In the genomic region with DNA sequence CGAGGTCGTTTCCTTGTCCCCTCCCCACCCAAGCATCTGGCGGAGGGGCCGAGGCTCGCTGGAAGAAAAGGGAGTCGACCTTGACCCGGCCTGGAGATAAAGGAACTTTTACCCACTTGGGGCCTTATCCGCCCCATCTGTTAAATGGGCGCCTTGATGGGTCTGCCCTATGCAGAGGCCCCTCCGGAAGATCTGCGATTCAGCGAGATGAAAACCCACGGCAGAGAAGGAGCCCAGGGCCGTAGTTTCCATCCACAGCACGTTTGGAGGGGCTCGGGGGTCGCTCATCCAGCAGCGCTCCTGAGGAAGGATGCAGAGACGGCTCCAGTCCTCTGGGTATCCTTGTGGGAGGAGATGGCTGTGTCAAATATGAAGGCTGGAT, we compare ENCODE assay signal across 14 cellular contexts. TPM values are rescaled to one million over a fixed set of nuclear protein-coding genes. Genes with fewer than 3 reads are reported as not detected.
A peak's percentile ranks its signal among the peaks of the same experiment; 100 is the strongest.
DNase-seq lines count a peak whose midpoint lies in the region; TF ChIP-seq lines count a peak whose summit lies in the region.
"Had no signal": no experiment of that assay in that cellular context is flagged by ENCODE, and none has a peak within 500 bp of the region (broad histone marks: within the 10 kb centered on the region; RNA-seq: fewer than 3 reads in every experiment).

No MANE protein-coding gene starts in this region.

- H3K4me1 ChIP-seq in OCI-LY3 (ENCODE audit: low read length) (peaks cover 17% of the 10 kb centered on the region), endodermal cell (ENCODE audit: control insufficient read depth, insufficient read depth, low read length) (no peaks in the 10 kb centered on the region), neural progenitor cell (peaks cover 10% of the 10 kb centered on the region)

- peaks cover 39% of the 10 kb centered on the region for H3K4me1 Mint-ChIP-seq in Calu3 (ENCODE audit: low read depth, unreplicated experiment)
- H3K4me1 Mint-ChIP-seq in endodermal cell, result peaks cover 8% of the 10 kb centered on the region
- peaks cover 66% of the 10 kb centered on the region for H3K4me1 Mint-ChIP-seq in neural progenitor cell

- no peaks in the 10 kb centered on the region for H3K36me3 ChIP-seq in OCI-LY3 (replicated peaks; ENCODE audit: low read depth, low read length)
- no peaks in the 10 kb centered on the region for H3K36me3 ChIP-seq in endodermal cell (ENCODE audit: control insufficient read depth, insufficient read depth, low read length)
- H3K36me3 ChIP-seq in neural progenitor cell, result no peaks in the 10 kb centered on the region

- H3K27ac Mint-ChIP-seq in Calu3 (ENCODE audit: unreplicated experiment) (no peak overlapping the region), endodermal cell (no peak overlapping the region), neural progenitor cell (no peak overlapping the region)
- H3K27ac Mint-ChIP-seq: dendritic cell treated with granulocyte-macrophage colony-stimulating factor and Interleukin-4, amounts not matched to agents 40 ng/mL and 50 ng/mL, for 4 days; T-helper 1 cell treated with Interleukin-12 subunit alpha and Interleukin-12 subunit beta and Interleukin-4 antibody, amounts not matched to agents 30 μg/mL and 1 μg/mL, for 36 hours had no signal

- H3K79me2 ChIP-seq in OCI-LY3 (ENCODE audit: low read length), result no peaks in the 10 kb centered on the region
- no peaks in the 10 kb centered on the region for H3K79me2 ChIP-seq in neural progenitor cell (ENCODE audit: low read depth)

- CTCF ChIA-PET in Calu3 (lab: Charles Lee), result no interaction called here

- DNase-seq in Calu3, result no peak
- no peak for DNase-seq in endodermal cell
- no peak for DNase-seq in neural progenitor cell (ENCODE audit: low spot score)
- DNase-seq in GF-D8 (lab: John Stamatoyannopoulos, UW), result no peak
- DNase-seq in GM10266 (ENCODE audit: extremely low spot score), result no peak
- no peak for DNase-seq in SHP77 (lab: John Stamatoyannopoulos, UW)
- DNase-seq in NCI-H2171 treated with DMSO at 0.1 percent for 48 hours (lab: John Stamatoyannopoulos, UW), result no peak
- DNase-seq: hippocampal formation, KBM-7, NCI-H774, occipital lobe had no signal

- intact Hi-C loops in Calu3 (cut with micrococcal nuclease; ENCODE audit: unreplicated experiment), result loop anchor here (5.0 kb wide), 1 partner anchor 81 kb away; no protein-coding TSS in a partner anchor

- no peaks in the 10 kb centered on the region for H3K9me3 ChIP-seq in OCI-LY3 (ENCODE audit: insufficient read depth, low read length)
- H3K9me3 ChIP-seq in endodermal cell (ENCODE audit: control insufficient read depth, low read length), result no peaks in the 10 kb centered on the region
- no peaks in the 10 kb centered on the region for H3K9me3 ChIP-seq in neural progenitor cell (ENCODE audit: low read depth)

- peaks cover 3% of the 10 kb centered on the region for H3F3A ChIP-seq in neural progenitor cell (ENCODE audit: low read depth)

- H3K27me3 ChIP-seq in OCI-LY3 (ENCODE audit: low read depth, low read length), result peaks cover 7% of the 10 kb centered on the region; the same call in 1 of the 2 replicates
- peaks cover 43% of the 10 kb centered on the region for H3K27me3 ChIP-seq in endodermal cell (ENCODE audit: control insufficient read depth, insufficient read depth, low read length, poor library complexity, severe bottlenecking)
- H3K27me3 ChIP-seq in neural progenitor cell, result peaks cover 51% of the 10 kb centered on the region

- H4K20me1 ChIP-seq in OCI-LY3 (ENCODE audit: insufficient read depth, low read length) (no peaks in the 10 kb centered on the region), neural progenitor cell (ENCODE audit: low read depth) (no peaks in the 10 kb centered on the region)

- H3K27me3 Mint-ChIP-seq in Calu3 (ENCODE audit: unreplicated experiment), result no peaks in the 10 kb centered on the region
- H3K27me3 Mint-ChIP-seq in endodermal cell (ENCODE audit: insufficient read depth), result peaks cover 48% of the 10 kb centered on the region
- H3K27me3 Mint-ChIP-seq in neural progenitor cell (ENCODE audit: insufficient read depth, low read depth), result peaks cover 33% of the 10 kb centered on the region

- H3K9ac ChIP-seq in OCI-LY3 (ENCODE audit: low read length) (no peak overlapping the region), endodermal cell (ENCODE audit: extremely low read depth, low read length, poor library complexity, severe bottlenecking) (no peak overlapping the region), neural progenitor cell (no peak overlapping the region)

- H3K4me2 ChIP-seq in OCI-LY3 (ENCODE audit: low read length) (peak overlapping the region; percentile 66), neural progenitor cell (peak overlapping the region; percentile 84)

- peak overlapping the region; percentile 70 for H3K4me3 ChIP-seq in OCI-LY3 (ENCODE audit: low read length)
- H3K4me3 ChIP-seq in endodermal cell (ENCODE audit: low read length), result peak overlapping the region; percentile 64
- peak overlapping the region; percentile 49 for H3K4me3 ChIP-seq in neural progenitor cell

- H3K27ac ChIP-seq in OCI-LY3 (ENCODE audit: low read length) (no peak overlapping the region), endodermal cell (ENCODE audit: low read depth, low read length) (no peak overlapping the region), neural progenitor cell (no peak overlapping the region)

- TF ChIP-seq CTCF in Calu3 (IDR thresholded peaks at IDR 0.05; ENCODE audit: unreplicated experiment) (no peak), OCI-LY3 (IDR thresholded peaks at IDR 0.05; ENCODE audit: low read depth, low read length) (no peak), endodermal cell (conservative IDR thresholded peaks at IDR 0.05) (no peak), neural progenitor cell (IDR thresholded peaks at IDR 0.05) (no peak), GM10266 (IDR thresholded peaks at IDR 0.05; ENCODE audit: control insufficient read depth, insufficient read depth, low read depth, missing control alignments) (no peak)

- BruUV-seq in Calu3 (replicated peaks; lab: Mats Ljungman, UMichigan), result TSS peak; percentile 23

- H3K4me3 Mint-ChIP-seq in Calu3 (ENCODE audit: low read depth, unreplicated experiment), result peak overlapping the region; percentile 96
- H3K4me3 Mint-ChIP-seq in endodermal cell, result peak overlapping the region; percentile 49
- peak overlapping the region; percentile 73 for H3K4me3 Mint-ChIP-seq in neural progenitor cell
- H3K4me3 Mint-ChIP-seq: dendritic cell treated with granulocyte-macrophage colony-stimulating factor and Interleukin-4, amounts not matched to agents 40 ng/mL and 50 ng/mL, for 4 days; T-helper 1 cell treated with Interleukin-12 subunit alpha and Interleukin-12 subunit beta and Interleukin-4 antibody, amounts not matched to agents 30 μg/mL and 1 μg/mL, for 36 hours had no signal

- no peaks in the 10 kb centered on the region for H3K9me3 Mint-ChIP-seq in Calu3 (ENCODE audit: low read depth, unreplicated experiment)
- no peaks in the 10 kb centered on the region for H3K9me3 Mint-ChIP-seq in endodermal cell
- H3K9me3 Mint-ChIP-seq in neural progenitor cell, result no peaks in the 10 kb centered on the region
- H3K9me3 Mint-ChIP-seq: dendritic cell treated with granulocyte-macrophage colony-stimulating factor and Interleukin-4, amounts not matched to agents 40 ng/mL and 50 ng/mL, for 4 days; T-helper 1 cell treated with Interleukin-12 subunit alpha and Interleukin-12 subunit beta and Interleukin-4 antibody, amounts not matched to agents 30 μg/mL and 1 μg/mL, for 36 hours had no signal

- H3K36me3 Mint-ChIP-seq in Calu3 (ENCODE audit: insufficient read depth, unreplicated experiment) (peaks cover 53% of the 10 kb centered on the region), endodermal cell (ENCODE audit: low read depth) (no peaks in the 10 kb centered on the region), neural progenitor cell (no peaks in the 10 kb centered on the region)

- 68 to 79% methylated on average over 15 to 19 of the region's 19 CpGs for WGBS in endodermal cell (ENCODE audit: insufficient coverage in 1 of 2, insufficient read length in 1 of 2), 2 experiments

- H2AFZ ChIP-seq in OCI-LY3 (ENCODE audit: low read depth, low read length), result no peak overlapping the region
- H2AFZ ChIP-seq in neural progenitor cell (replicated peaks), result peak overlapping the region; percentile 54

RNA-seq across cellular contexts. Expression of a gene that starts 0.5 kb away (rescaled TPM):
- 63.9 and 78.8 TPM in 2 replicates for total RNA-seq in Calu3 (2022)
- under 1 TPM; 0.15 to 0.42 TPM for total RNA-seq in endodermal cell
- polyA plus RNA-seq in endodermal cell (2013, experiment 1 of 2), result not detected
- polyA plus RNA-seq in endodermal cell (2013, experiment 2 of 2), result not detected
- total RNA-seq in neural progenitor cell (ENCODE audit: low replicate concordance), result 0.49 TPM in 1 of 2 replicates, not detected in the other

RNA-seq across cellular contexts. Expression of a gene that starts 53.8 kb away (rescaled TPM):
- total RNA-seq in Calu3 (2022) (12.9 and 15.3 TPM in 2 replicates), endodermal cell (10 to 100 TPM; 31.9 to 36.8 TPM), neural progenitor cell (ENCODE audit: low replicate concordance) (7.5 and 9.3 TPM in 2 replicates)
- polyA plus RNA-seq in endodermal cell (2013, experiment 1 of 2), result 10.5 TPM
- 11.3 TPM for polyA plus RNA-seq in endodermal cell (2013, experiment 2 of 2)

Comparison
In these comparisons a context has a peak if more than half of its experiments do, and no peak if none do; other contexts are left out.
1. RNA of a gene that starts 0.5 kb away (total RNA-seq): 63.9 to 78.8 TPM in Calu3; 0.49 TPM in neural progenitor cell and 0.15 to 0.42 TPM in endodermal cell; every median in the first group is over 10 times any median in the second.
2. Peak in every context shown above with its lines, with median percentiles within 50 percentile points of each other: H3K4me3 Mint-ChIP-seq and H3K4me3 ChIP-seq.